ENCODE assay signal across 8 cellular contexts in genomic region chr2:102240640-102241370, GRCh38. TPM values are rescaled to one million over a fixed set of nuclear protein-coding genes. Genes with fewer than 3 reads are reported as not detected.
DNase-seq lines count a peak whose midpoint lies in the region; ATAC-seq lines count a peak whose summit lies in the region.

No MANE protein-coding gene starts in this region.

- peak overlapping the region in 5 of 10 experiments; percentile 8 to 43 (median 21); a peak in 5 of 20 replicates for H3K4me3 ChIP-seq in BLaER1 treated with 17β-estradiol and CSF1 and Interleukin-3, amounts not matched to agents 10 nM and 100 nM
- no peak overlapping the region for H3K4me3 ChIP-seq in duodenal mucosa (ENCODE audit: low read depth in 1 of 2, low read length in 2 of 2)

- H3K27ac ChIP-seq in BLaER1 treated with 17β-estradiol and CSF1 and Interleukin-3, amounts not matched to agents 10 nM and 100 nM, result peak overlapping the region; percentile 45 to 83 (median 67)
- peak overlapping the region; percentile 43 for H3K27ac ChIP-seq in duodenal mucosa (ENCODE audit: low read depth, low read length)

- no peaks in the 10 kb centered on the region for H3K9me3 ChIP-seq in BLaER1 treated with 17β-estradiol and CSF1 and Interleukin-3, amounts not matched to agents 10 nM and 100 nM (replicated peaks in 1 of 11)
- H3K9me3 ChIP-seq in duodenal mucosa (ENCODE audit: control insufficient read depth in 1 of 2, low read length in 2 of 2), result no peaks in the 10 kb centered on the region

- peak; percentile 90 for ATAC-seq in HG03432 (IDR thresholded peaks at IDR 0.05; ENCODE audit: unreplicated experiment)

- no peaks in the 10 kb centered on the region for H3K27me3 ChIP-seq in BLaER1 treated with 17β-estradiol and CSF1 and Interleukin-3, amounts not matched to agents 10 nM and 100 nM
- H3K27me3 ChIP-seq in duodenal mucosa (ENCODE audit: control insufficient read depth in 1 of 2, insufficient read depth in 2 of 2, low read length in 2 of 2), result no peaks in the 10 kb centered on the region

- peak overlapping the region; percentile 64 to 85 (median 80) for H3K4me2 ChIP-seq in BLaER1 treated with 17β-estradiol and CSF1 and Interleukin-3, amounts not matched to agents 10 nM and 100 nM

- no peaks in the 10 kb centered on the region for H3K36me3 ChIP-seq in BLaER1 treated with 17β-estradiol and CSF1 and Interleukin-3, amounts not matched to agents 10 nM and 100 nM
- no peaks in the 10 kb centered on the region for H3K36me3 ChIP-seq in duodenal mucosa (ENCODE audit: control insufficient read depth in 1 of 2, insufficient read depth in 2 of 2, low read length in 2 of 2)

- H3K4me1 ChIP-seq in BLaER1 treated with 17β-estradiol and CSF1 and Interleukin-3, amounts not matched to agents 10 nM and 100 nM, result peaks cover 40 to 52% (median 46%) of the 10 kb centered on the region in 10 experiments
- H3K4me1 ChIP-seq in duodenal mucosa (ENCODE audit: control insufficient read depth in 1 of 2, insufficient read depth in 2 of 2, low read length in 2 of 2), result peaks cover 16 to 21% of the 10 kb centered on the region in 2 donors

- DNase-seq in GM19240 (ENCODE audit: insufficient read length, low spot score), result peak; percentile 90
- peak; percentile 69 for DNase-seq in NCI-H748 (lab: John Stamatoyannopoulos, UW; ENCODE audit: unreplicated experiment)
- peak; percentile 91 to 93 for DNase-seq in activated CD4-positive, alpha-beta T cell treated with anti-CD3 and anti-CD28 coated beads, Interleukin-2, amount 50 U/mL, for 48 hours
- peak; percentile 92 to 98 for DNase-seq in lung microvascular endothelial cell (ENCODE audit: low read depth in 2 of 2)
- peak; percentile 75 to 85 (median 81) for DNase-seq in stimulated activated CD4-positive, alpha-beta T cell treated with anti-CD3 and anti-CD28 coated beads, TNF-alpha, amount 100 ng/mL, for 4 hours (ENCODE audit: low read depth in 3 of 3)

- H4K20me1 ChIP-seq in BLaER1 treated with 17β-estradiol and CSF1 and Interleukin-3, amounts not matched to agents 10 nM and 100 nM, result no peaks in the 10 kb centered on the region

- H3K9ac ChIP-seq in BLaER1 treated with 17β-estradiol and CSF1 and Interleukin-3, amounts not matched to agents 10 nM and 100 nM, result peak overlapping the region; percentile 14 to 68 (median 45); a peak in 16 of 22 replicates
- H3K9ac ChIP-seq in duodenal mucosa (ENCODE audit: low read depth in 1 of 2, low read length in 2 of 2), result peak overlapping the region in 1 of 2 donors; percentile 2

RNA-seq across cellular contexts. Expression of gene IL1RL2, which starts 54.0 kb away (rescaled TPM):
- total RNA-seq in lung microvascular endothelial cell, result 0.20 and 0.22 TPM in 2 replicates
